In the genomic region with DNA sequence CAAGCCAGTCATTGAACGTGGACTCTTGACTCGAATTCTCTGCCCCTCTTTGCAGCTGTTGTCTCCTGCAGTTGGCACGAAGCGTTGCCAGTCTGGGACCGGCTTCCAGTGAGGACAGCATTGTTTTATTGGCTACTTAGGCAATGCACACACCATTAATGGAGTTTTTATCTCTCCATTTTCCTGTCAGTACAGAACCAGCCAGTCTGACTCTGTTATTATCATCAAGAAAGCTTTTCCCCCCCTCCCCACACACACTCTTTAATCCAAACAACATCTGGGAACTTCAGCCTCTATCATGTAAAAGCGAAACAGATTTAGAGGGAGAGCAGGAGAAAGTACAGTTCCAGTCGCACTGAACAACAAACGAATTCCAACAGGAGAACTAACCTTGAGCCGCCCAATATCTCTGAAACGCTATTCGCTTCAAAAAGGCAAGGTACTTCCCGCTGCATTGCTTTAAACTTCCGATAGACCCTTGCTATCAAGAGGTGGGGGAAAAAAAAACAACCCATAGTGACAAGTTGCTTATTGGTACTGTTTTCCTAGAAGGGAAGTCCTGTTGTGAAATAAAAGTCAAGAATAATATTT, we compare ENCODE assay signal across 8 cellular contexts. TPM values are rescaled to one million over a fixed set of nuclear protein-coding genes. Genes with fewer than 3 reads are reported as not detected.
DNase-seq lines count a peak whose midpoint lies in the region; ATAC-seq and TF ChIP-seq lines count a peak whose summit lies in the region.

No MANE protein-coding gene starts in this region.

- TF ChIP-seq CTCF in cardiac muscle cell (IDR thresholded peaks at IDR 0.05; ENCODE audit: low read depth, low read length): no peak
- no peak for TF ChIP-seq CTCF in sigmoid colon (IDR thresholded peaks at IDR 0.05)
- no peak for TF ChIP-seq CTCF in omental fat pad (IDR thresholded peaks at IDR 0.05)

- 32 to 57% methylated on average over 13 of the region's 13 CpGs for WGBS in sigmoid colon, 2 donors

- H3K27me3 ChIP-seq in cardiac muscle cell (no peaks in the 10 kb centered on the region), sigmoid colon (no peaks in the 10 kb centered on the region)

- DNase-seq in T-helper 1 cell (no peak), cardiac muscle cell (ENCODE audit: low read depth in 1 of 2, low spot score in 1 of 2) (peak in 1 of 2 donors; percentile 43), sigmoid colon (peak; percentile 72), omental fat pad (ENCODE audit: low spot score) (no peak), kidney glomerular epithelial cell (lab: John Stamatoyannopoulos, UW) (no peak)

- peaks cover 42% of the 10 kb centered on the region for H3K4me1 ChIP-seq in cardiac muscle cell (ENCODE audit: low read depth)
- H3K4me1 ChIP-seq in sigmoid colon: peaks cover 0 to 58% (median 51%) of the 10 kb centered on the region in 4 donors

- H3K9me3 ChIP-seq in cardiac muscle cell (ENCODE audit: low read depth) (no peaks in the 10 kb centered on the region), sigmoid colon (no peaks in the 10 kb centered on the region)

- H3K4me3 ChIP-seq in cardiac muscle cell (no peak overlapping the region), sigmoid colon (peak overlapping the region; percentile 6 to 45 (median 42))

- H3K4me3 Mint-ChIP-seq in T-helper 1 cell treated with Interleukin-12 subunit alpha and Interleukin-12 subunit beta and Interleukin-4 antibody, amounts not matched to agents 30 μg/mL and 1 μg/mL, for 36 hours: peak overlapping the region; percentile 53

- ATAC-seq in SK-N-SH treated with all-trans-retinoic acid at 6 μM for 48 hours (peak; percentile 54), HG03097 (IDR thresholded peaks at IDR 0.05; ENCODE audit: low FRiP score, unreplicated experiment) (no peak), omental fat pad (ENCODE audit: low FRiP score) (no peak)

- H3K4me1 Mint-ChIP-seq in T-helper 1 cell treated with Interleukin-12 subunit alpha and Interleukin-12 subunit beta and Interleukin-4 antibody, amounts not matched to agents 30 μg/mL and 1 μg/mL, for 36 hours (ENCODE audit: low read depth): peaks cover 46% of the 10 kb centered on the region

- intact Hi-C loops in sigmoid colon (cut with DNase I): loop anchor here (2.0 kb wide), 1 partner anchor 39 kb away; a partner anchor contains a TSS

- H3K36me3 ChIP-seq in cardiac muscle cell: no peaks in the 10 kb centered on the region
- H3K36me3 ChIP-seq in sigmoid colon: no peaks in the 10 kb centered on the region

- no peak for TF ChIP-seq EP300 in sigmoid colon (IDR thresholded peaks at IDR 0.05)

- no peaks in the 10 kb centered on the region for H3K9me3 Mint-ChIP-seq in T-helper 1 cell treated with Interleukin-12 subunit alpha and Interleukin-12 subunit beta and Interleukin-4 antibody, amounts not matched to agents 30 μg/mL and 1 μg/mL, for 36 hours

- H3K36me3 Mint-ChIP-seq in T-helper 1 cell treated with Interleukin-12 subunit alpha and Interleukin-12 subunit beta and Interleukin-4 antibody, amounts not matched to agents 30 μg/mL and 1 μg/mL, for 36 hours (ENCODE audit: low read depth): peaks cover 19% of the 10 kb centered on the region

- TF ChIP-seq POLR2A in sigmoid colon (IDR thresholded peaks at IDR 0.05): no peak

- H3K27ac ChIP-seq in cardiac muscle cell (peak overlapping the region; percentile 81), sigmoid colon (peak overlapping the region; percentile 64 to 82 (median 76))

- no peaks in the 10 kb centered on the region for H3K27me3 Mint-ChIP-seq in T-helper 1 cell treated with Interleukin-12 subunit alpha and Interleukin-12 subunit beta and Interleukin-4 antibody, amounts not matched to agents 30 μg/mL and 1 μg/mL, for 36 hours (ENCODE audit: low read depth)

- H3K27ac Mint-ChIP-seq in T-helper 1 cell treated with Interleukin-12 subunit alpha and Interleukin-12 subunit beta and Interleukin-4 antibody, amounts not matched to agents 30 μg/mL and 1 μg/mL, for 36 hours: peak overlapping the region; percentile 58

TF ChIP-seq in SK-N-SH treated with all-trans-retinoic acid at 6 μM for 48 hours, 23 proteins besides CTCF, POLR2A, EP300 and RAD21 (continues in another document):
- TF ChIP-seq BACH2 (CRISPR knock-in tag; IDR thresholded peaks at IDR 0.05; ENCODE audit: borderline replicate concordance) (no peak), PPARA (CRISPR knock-in tag; IDR thresholded peaks at IDR 0.05; ENCODE audit: borderline replicate concordance) (no peak), SNAI2 (CRISPR knock-in tag; IDR thresholded peaks at IDR 0.05) (no peak), GLIS3 (CRISPR knock-in tag; IDR thresholded peaks at IDR 0.05) (peak; percentile 78; the same call in 1 of the 2 replicates), TCF4 (CRISPR knock-in tag; IDR thresholded peaks at IDR 0.05; ENCODE audit: borderline replicate concordance) (peak; percentile 72), ESRRG (CRISPR knock-in tag; IDR thresholded peaks at IDR 0.05) (no peak), ISL1 (CRISPR knock-in tag; IDR thresholded peaks at IDR 0.05) (peak; percentile 85), OSR1 (CRISPR knock-in tag; IDR thresholded peaks at IDR 0.05) (no peak), ZFP30 (CRISPR knock-in tag; IDR thresholded peaks at IDR 0.05) (no peak), ARNTL (CRISPR knock-in tag; IDR thresholded peaks at IDR 0.05; ENCODE audit: borderline replicate concordance, low read depth) (no peak), ZNF565 (CRISPR knock-in tag; conservative IDR thresholded peaks at IDR 0.05; ENCODE audit: low read depth) (no peak), ZFP3 (CRISPR knock-in tag; IDR thresholded peaks at IDR 0.05) (peak; percentile 75; the same call in 1 of the 2 replicates)
- TF ChIP-seq, protein P1, sequence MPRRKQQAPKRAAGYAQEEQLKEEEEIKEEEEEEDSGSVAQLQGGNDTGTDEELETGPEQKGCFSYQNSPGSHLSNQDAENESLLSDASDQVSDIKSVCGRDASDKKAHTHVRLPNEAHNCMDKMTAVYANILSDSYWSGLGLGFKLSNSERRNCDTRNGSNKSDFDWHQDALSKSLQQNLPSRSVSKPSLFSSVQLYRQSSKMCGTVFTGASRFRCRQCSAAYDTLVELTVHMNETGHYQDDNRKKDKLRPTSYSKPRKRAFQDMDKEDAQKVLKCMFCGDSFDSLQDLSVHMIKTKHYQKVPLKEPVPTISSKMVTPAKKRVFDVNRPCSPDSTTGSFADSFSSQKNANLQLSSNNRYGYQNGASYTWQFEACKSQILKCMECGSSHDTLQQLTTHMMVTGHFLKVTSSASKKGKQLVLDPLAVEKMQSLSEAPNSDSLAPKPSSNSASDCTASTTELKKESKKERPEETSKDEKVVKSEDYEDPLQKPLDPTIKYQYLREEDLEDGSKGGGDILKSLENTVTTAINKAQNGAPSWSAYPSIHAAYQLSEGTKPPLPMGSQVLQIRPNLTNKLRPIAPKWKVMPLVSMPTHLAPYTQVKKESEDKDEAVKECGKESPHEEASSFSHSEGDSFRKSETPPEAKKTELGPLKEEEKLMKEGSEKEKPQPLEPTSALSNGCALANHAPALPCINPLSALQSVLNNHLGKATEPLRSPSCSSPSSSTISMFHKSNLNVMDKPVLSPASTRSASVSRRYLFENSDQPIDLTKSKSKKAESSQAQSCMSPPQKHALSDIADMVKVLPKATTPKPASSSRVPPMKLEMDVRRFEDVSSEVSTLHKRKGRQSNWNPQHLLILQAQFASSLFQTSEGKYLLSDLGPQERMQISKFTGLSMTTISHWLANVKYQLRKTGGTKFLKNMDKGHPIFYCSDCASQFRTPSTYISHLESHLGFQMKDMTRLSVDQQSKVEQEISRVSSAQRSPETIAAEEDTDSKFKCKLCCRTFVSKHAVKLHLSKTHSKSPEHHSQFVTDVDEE (CRISPR knock-in tag; IDR thresholded peaks at IDR 0.05): peak; percentile 76; the same call in 1 of the 2 replicates
- TF ChIP-seq, protein P2, sequence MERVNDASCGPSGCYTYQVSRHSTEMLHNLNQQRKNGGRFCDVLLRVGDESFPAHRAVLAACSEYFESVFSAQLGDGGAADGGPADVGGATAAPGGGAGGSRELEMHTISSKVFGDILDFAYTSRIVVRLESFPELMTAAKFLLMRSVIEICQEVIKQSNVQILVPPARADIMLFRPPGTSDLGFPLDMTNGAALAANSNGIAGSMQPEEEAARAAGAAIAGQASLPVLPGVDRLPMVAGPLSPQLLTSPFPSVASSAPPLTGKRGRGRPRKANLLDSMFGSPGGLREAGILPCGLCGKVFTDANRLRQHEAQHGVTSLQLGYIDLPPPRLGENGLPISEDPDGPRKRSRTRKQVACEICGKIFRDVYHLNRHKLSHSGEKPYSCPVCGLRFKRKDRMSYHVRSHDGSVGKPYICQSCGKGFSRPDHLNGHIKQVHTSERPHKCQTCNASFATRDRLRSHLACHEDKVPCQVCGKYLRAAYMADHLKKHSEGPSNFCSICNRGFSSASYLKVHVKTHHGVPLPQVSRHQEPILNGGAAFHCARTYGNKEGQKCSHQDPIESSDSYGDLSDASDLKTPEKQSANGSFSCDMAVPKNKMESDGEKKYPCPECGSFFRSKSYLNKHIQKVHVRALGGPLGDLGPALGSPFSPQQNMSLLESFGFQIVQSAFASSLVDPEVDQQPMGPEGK (CRISPR knock-in tag; IDR thresholded peaks at IDR 0.05; ENCODE audit: borderline replicate concordance): no peak
- TF ChIP-seq, protein P3, sequence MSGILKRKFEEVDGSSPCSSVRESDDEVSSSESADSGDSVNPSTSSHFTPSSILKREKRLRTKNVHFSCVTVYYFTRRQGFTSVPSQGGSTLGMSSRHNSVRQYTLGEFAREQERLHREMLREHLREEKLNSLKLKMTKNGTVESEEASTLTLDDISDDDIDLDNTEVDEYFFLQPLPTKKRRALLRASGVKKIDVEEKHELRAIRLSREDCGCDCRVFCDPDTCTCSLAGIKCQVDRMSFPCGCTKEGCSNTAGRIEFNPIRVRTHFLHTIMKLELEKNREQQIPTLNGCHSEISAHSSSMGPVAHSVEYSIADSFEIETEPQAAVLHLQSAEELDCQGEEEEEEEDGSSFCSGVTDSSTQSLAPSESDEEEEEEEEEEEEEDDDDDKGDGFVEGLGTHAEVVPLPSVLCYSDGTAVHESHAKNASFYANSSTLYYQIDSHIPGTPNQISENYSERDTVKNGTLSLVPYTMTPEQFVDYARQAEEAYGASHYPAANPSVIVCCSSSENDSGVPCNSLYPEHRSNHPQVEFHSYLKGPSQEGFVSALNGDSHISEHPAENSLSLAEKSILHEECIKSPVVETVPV (CRISPR knock-in tag; IDR thresholded peaks at IDR 0.05): no peak

RNA-seq across cellular contexts. Expression of a gene that starts 38.2 kb away (rescaled TPM):
- 6.1 and 7.5 TPM in 2 replicates for total RNA-seq in cardiac muscle cell
- 9.0 and 12.9 TPM in 2 replicates for polyA plus RNA-seq in cardiac muscle cell
- 10 to 100 TPM; 20.0 to 36.0 (median 21.9) TPM for total RNA-seq in sigmoid colon
- polyA plus RNA-seq in sigmoid colon: 1 to 10 TPM; 2.3 to 9.8 (median 4.8) TPM
- 10 to 100 TPM; 22.7 to 37.7 (median 28.2) TPM for total RNA-seq in omental fat pad
